In genomic region chr9:34994429-34995287, GRCh38 we compare ENCODE assay signal across 9 cellular contexts. TPM values are rescaled to one million over a fixed set of nuclear protein-coding genes. Genes with fewer than 3 reads are reported as not detected.
DNase-seq lines count a peak whose midpoint lies in the region; ATAC-seq and TF ChIP-seq lines count a peak whose summit lies in the region.
"Had no signal": no experiment of that assay in that cellular context is flagged by ENCODE, and none has a peak within 500 bp of the region (broad histone marks: within the 10 kb centered on the region; RNA-seq: fewer than 3 reads in every experiment).

No MANE protein-coding gene starts in this region.

- no peaks in the 10 kb centered on the region for H3K27me3 Mint-ChIP-seq in chondrocyte (ENCODE audit: low read depth)
- H3K27me3 Mint-ChIP-seq in CD4-positive, alpha-beta memory T cell: no peaks in the 10 kb centered on the region

- POLR2A ChIA-PET in CD4-positive, alpha-beta memory T cell (lab: Charles Lee; ENCODE audit: partially characterized antibody): interaction anchor here (1.4 kb wide), 1 partner anchor 78 kb away, joined by 5 read pairs; the partner anchor contains the start of gene VCP

- H3K9me3 ChIP-seq in aorta (ENCODE audit: control insufficient read depth, low read length): no peaks in the 10 kb centered on the region
- no peaks in the 10 kb centered on the region for H3K9me3 ChIP-seq in CD4-positive, alpha-beta memory T cell (ENCODE audit: control insufficient read depth in 1 of 2, low read length in 2 of 2)

- H3K4me3 Mint-ChIP-seq in chondrocyte (ENCODE audit: unreplicated experiment): no peak overlapping the region
- H3K4me3 Mint-ChIP-seq in CD4-positive, alpha-beta memory T cell: no peak overlapping the region

- H3K27ac ChIP-seq in ACC112 (ENCODE audit: low read depth, low read length) (peak overlapping the region; percentile 91), aorta (ENCODE audit: low read depth in 1 of 2, low read length in 2 of 2) (peak overlapping the region; percentile 87 to 99)
- H3K27ac ChIP-seq in CD4-positive, alpha-beta memory T cell (ENCODE audit: low read depth, low read length): no peak overlapping the region

- peaks cover 63% of the 10 kb centered on the region for H3K4me1 ChIP-seq in ACC112 (ENCODE audit: control insufficient read depth, insufficient read depth, low read length, unreplicated experiment)
- H3K4me1 ChIP-seq in aorta (ENCODE audit: control insufficient read depth in 1 of 2, insufficient read depth in 2 of 2, low read length in 2 of 2): no peaks in the 10 kb centered on the region
- H3K4me1 ChIP-seq in CD4-positive, alpha-beta memory T cell (ENCODE audit: insufficient read depth, low read length): peaks cover 4% of the 10 kb centered on the region

- peaks cover 62% of the 10 kb centered on the region for H3K4me1 Mint-ChIP-seq in chondrocyte (ENCODE audit: low read depth)
- H3K4me1 Mint-ChIP-seq in CD4-positive, alpha-beta memory T cell: peaks cover 2 to 15% (median 9%) of the 10 kb centered on the region in 4 donors

- no peak overlapping the region for H3K4me3 ChIP-seq in ACC112 (ENCODE audit: low read depth, low read length)
- no peak overlapping the region for H3K4me3 ChIP-seq in GM12865 (ENCODE audit: low read depth, low read length)
- no peak overlapping the region for H3K4me3 ChIP-seq in aorta (ENCODE audit: low read length in 2 of 2)
- H3K4me3 ChIP-seq in CD4-positive, alpha-beta memory T cell (ENCODE audit: low read length in 2 of 2): no peak overlapping the region

- no peaks in the 10 kb centered on the region for H3K9me3 Mint-ChIP-seq in chondrocyte (ENCODE audit: low read depth)
- no peaks in the 10 kb centered on the region for H3K9me3 Mint-ChIP-seq in CD4-positive, alpha-beta memory T cell

- ATAC-seq in aorta (ENCODE audit: low FRiP score): no peak

- peaks cover 10% of the 10 kb centered on the region for H3K36me3 Mint-ChIP-seq in chondrocyte (ENCODE audit: low read depth)
- peaks cover 1 to 3% of the 10 kb centered on the region in 2 donors for H3K36me3 Mint-ChIP-seq in CD4-positive, alpha-beta memory T cell

- DNase-seq in GM12865 (ENCODE audit: low read depth): peak; percentile 15
- peak; percentile 38 for DNase-seq in NCI-H460 (ENCODE audit: extremely low read depth, low read depth)
- no peak for DNase-seq in chondrocyte (ENCODE audit: low spot score)
- peak; percentile 64 for DNase-seq in medulla oblongata (ENCODE audit: extremely low spot score)
- no peak for DNase-seq in aorta
- DNase-seq in CD4-positive, alpha-beta memory T cell: no peak
- DNase-seq in NCI-H187 treated with DMSO at 0.1 percent for 48 hours (lab: John Stamatoyannopoulos, UW): no peak

- peaks cover 6% of the 10 kb centered on the region; the same call in 1 of the 2 replicates for H3K36me3 ChIP-seq in ACC112 (ENCODE audit: insufficient read depth, low read length)
- peaks cover 4 to 12% of the 10 kb centered on the region in 2 donors for H3K36me3 ChIP-seq in aorta (ENCODE audit: control insufficient read depth in 1 of 2, insufficient read depth in 2 of 2, low read length in 1 of 2)
- H3K36me3 ChIP-seq in CD4-positive, alpha-beta memory T cell (ENCODE audit: insufficient read depth, low read length): no peaks in the 10 kb centered on the region

- H3K27ac Mint-ChIP-seq in chondrocyte (ENCODE audit: unreplicated experiment): peak overlapping the region; percentile 92
- H3K27ac Mint-ChIP-seq in CD4-positive, alpha-beta memory T cell: peak overlapping the region in 2 of 7 donors; percentile 5 to 78

- H2AFZ ChIP-seq in ACC112 (ENCODE audit: low read length, unreplicated experiment): no peak overlapping the region

- TF ChIP-seq CTCF in GM12865 (IDR thresholded peaks at IDR 0.05; ENCODE audit: insufficient read depth, low read depth, low read length, missing control alignments) (peak; percentile 50), chondrocyte (IDR thresholded peaks at IDR 0.05) (peak; percentile 77)

- CTCF ChIA-PET in CD4-positive, alpha-beta memory T cell (lab: Charles Lee; ENCODE audit: partially characterized antibody): interaction anchor here (0.6 to 3.2 kb wide), 4 partner anchors 10 to 621 kb away, joined by 3 to 22 read pairs (median 7); no protein-coding TSS in a partner anchor

- H3K27me3 ChIP-seq in ACC112 (ENCODE audit: insufficient read depth, low read length) (no peaks in the 10 kb centered on the region), aorta (ENCODE audit: control insufficient read depth in 1 of 2, insufficient read depth in 2 of 2, low read length in 1 of 2) (no peaks in the 10 kb centered on the region)
- no peaks in the 10 kb centered on the region for H3K27me3 ChIP-seq in CD4-positive, alpha-beta memory T cell (ENCODE audit: insufficient read depth, low read length)

- WGBS in aorta, 2 donors: 19 to 20% methylated on average over 7 of the region's 7 CpGs

- intact Hi-C loops in aorta (cut with DNase I): loop anchor here (5.0 to 10.0 kb wide), 3 partner anchors 78 to 330 kb away; partner anchors contain the start of genes VCP (in 2 of the 2) and CCL27 (in 1 of the 2)
- intact Hi-C loops in CD4-positive, alpha-beta memory T cell (cut with micrococcal nuclease): no loop called here

- H3K79me2 ChIP-seq in ACC112 (ENCODE audit: control insufficient read depth, insufficient read depth, low read length, unreplicated experiment): no peaks in the 10 kb centered on the region

RNA-seq across cellular contexts. Expression of gene DNAJB5, which starts 5.1 kb away (rescaled TPM):
- total RNA-seq in NCI-H460 (2014; rRNA removed; shearing (Covaris generic)): 0.17 and 0.27 TPM in 2 replicates
- 0.04 and 0.81 TPM in 2 replicates for polyA plus RNA-seq in NCI-H460 (2014; cell fraction: nucleus; rRNA removed)
- total RNA-seq in chondrocyte (10.2 to 17.4 TPM (median 15.2 TPM) in 3 replicates), aorta (10 to 100 TPM; 33.7 to 96.0 TPM)
- polyA plus RNA-seq in aorta: 10 to 100 TPM; 15.7 to 29.2 TPM
- total RNA-seq in CD4-positive, alpha-beta memory T cell: under 1 TPM; 0.73 to 0.97 TPM
- polyA plus RNA-seq in CD4-positive, alpha-beta memory T cell: 1 to 10 TPM in 1 of 2 donors, under 1 TPM in 1; 0.91 to 2.2 TPM

RNA-seq across cellular contexts. Expression of gene PHF24, which starts 36.6 kb away (rescaled TPM):
- total RNA-seq in NCI-H460 (2014; rRNA removed; shearing (Covaris generic)): not detected in 2 replicates
- not detected in 2 replicates for polyA plus RNA-seq in NCI-H460 (2014; cell fraction: nucleus; rRNA removed)
- total RNA-seq in chondrocyte: 0.30 to 1.0 TPM in 2 of 3 replicates, not detected in the other
- under 1 TPM; 0.57 to 0.88 TPM for total RNA-seq in aorta
- not detected for polyA plus RNA-seq in aorta
- not detected for total RNA-seq in CD4-positive, alpha-beta memory T cell
- polyA plus RNA-seq in CD4-positive, alpha-beta memory T cell: not detected
- total RNA-seq: mononuclear cell had no signal

Comparison
In these comparisons a context has a peak if more than half of its experiments do, and no peak if none do; other contexts are left out.
1. DNase-seq: peak in GM12865 (single experiment), NCI-H460 (single experiment) and medulla oblongata (single experiment); none in chondrocyte (single experiment), aorta (0 of 2), CD4-positive, alpha-beta memory T cell (0 of 5) and NCI-H187 treated with DMSO at 0.1 percent for 48 hours (single experiment).